ENCODE assay signal across 37 cellular contexts in genomic region chr12:88842314-88842713, GRCh38.
DNase-seq lines count a peak whose midpoint lies in the region; ATAC-seq, FAIRE-seq and TF ChIP-seq lines count a peak whose summit lies in the region.
"Had no signal": no experiment of that assay in that cellular context is flagged by ENCODE, and none has a peak within 500 bp of the region (broad histone marks: within the 10 kb centered on the region; RNA-seq: fewer than 3 reads in every experiment).

No MANE protein-coding gene starts in this region.

- no peak overlapping the region for H2BK15ac ChIP-seq in H1 (ENCODE audit: low read length)

- TF ChIP-seq EP300 in HepG2 (IDR thresholded peaks at IDR 0.05; ENCODE audit: low read depth in 2 of 2, low read length in 2 of 2) (no peak), HepG2 (CRISPR knock-in tag; IDR thresholded peaks at IDR 0.05; ENCODE audit: borderline replicate concordance) (no peak), H1 (IDR thresholded peaks at IDR 0.05; ENCODE audit: borderline replicate concordance in 1 of 2, low read depth in 2 of 2, low read length in 2 of 2) (no peak)

- H3K36me3 ChIP-seq in HepG2 (replicated peaks in 1 of 2; ENCODE audit: control insufficient read depth in 1 of 2, insufficient read depth in 2 of 2, low read length in 2 of 2): no peaks in the 10 kb centered on the region
- no peaks in the 10 kb centered on the region for H3K36me3 ChIP-seq in right lobe of liver
- H3K36me3 ChIP-seq in HEK293 (ENCODE audit: control insufficient read depth in 2 of 2, insufficient read depth in 1 of 2, low read length in 2 of 2): no peaks in the 10 kb centered on the region
- no peaks in the 10 kb centered on the region for H3K36me3 ChIP-seq in H1 (ENCODE audit: control insufficient read depth in 2 of 4, insufficient read depth in 4 of 4, low read length in 3 of 4)
- H3K36me3 ChIP-seq: BE2C; BLaER1; BLaER1 treated with 17β-estradiol and CSF1 and Interleukin-3, amounts not matched to agents 10 nM and 100 nM had no signal

- H3K4me3 Mint-ChIP-seq in neural crest cell (no peak overlapping the region), nephron progenitor cell (no peak overlapping the region)
- H3K4me3 Mint-ChIP-seq: B cell; CD14-positive monocyte; CD4-positive, alpha-beta memory T cell; CD4-positive, alpha-beta T cell; CD4-positive, CD25-positive, alpha-beta regulatory T cell; CD8-positive, alpha-beta memory T cell; CD8-positive, alpha-beta T cell had no signal

- POLR2A ChIA-PET in HepG2 (lab: Yijun Ruan, JAX): no interaction called here
- POLR2A ChIA-PET in HEK293 (lab: Yijun Ruan, JAX): no interaction called here
- POLR2A ChIA-PET in H1 (lab: Charles Lee; ENCODE audit: partially characterized antibody): no interaction called here

- H3K14ac ChIP-seq in H1 (ENCODE audit: insufficient read length): no peak overlapping the region

- H2AK5ac ChIP-seq in H1 (ENCODE audit: low read depth, low read length): peak overlapping the region; percentile 75; the same call in 1 of the 2 replicates

- peaks cover 7% of the 10 kb centered on the region for H3K36me3 Mint-ChIP-seq in neural crest cell (ENCODE audit: low read depth)
- peaks cover 16% of the 10 kb centered on the region for H3K36me3 Mint-ChIP-seq in nephron progenitor cell (ENCODE audit: low read depth)
- H3K36me3 Mint-ChIP-seq: CD14-positive monocyte; CD4-positive, alpha-beta memory T cell; CD4-positive, CD25-positive, alpha-beta regulatory T cell; CD8-positive, alpha-beta memory T cell; CD8-positive, alpha-beta T cell had no signal

- ATAC-seq in HepG2 (no peak), right lobe of liver (no peak), foreskin keratinocyte (no peak)
- ATAC-seq: A549; CD8-positive, alpha-beta T cell had no signal

- H3K27ac ChIP-seq in HepG2 (ENCODE audit: extremely low read length, insufficient read depth, low read length) (no peak overlapping the region), right lobe of liver (no peak overlapping the region), HEK293 (ENCODE audit: extremely low read depth, low read depth, low read length) (no peak overlapping the region), H1 (ENCODE audit: low read depth, low read length) (no peak overlapping the region), foreskin keratinocyte (no peak overlapping the region)
- H3K27ac ChIP-seq: 22Rv1; A549; BLaER1; BLaER1 treated with 17β-estradiol and CSF1 and Interleukin-3, amounts not matched to agents 10 nM and 100 nM; C4-2B had no signal

- H3K4me1 Mint-ChIP-seq in neural crest cell (no peaks in the 10 kb centered on the region), nephron progenitor cell (peaks cover 5% of the 10 kb centered on the region)
- H3K4me1 Mint-ChIP-seq: B cell; CD14-positive monocyte; CD4-positive, alpha-beta memory T cell; CD4-positive, CD25-positive, alpha-beta regulatory T cell; CD8-positive, alpha-beta memory T cell had no signal

- no peak overlapping the region for H4K91ac ChIP-seq in H1 (replicated peaks; ENCODE audit: insufficient read length, low read length)

- H3K79me2 ChIP-seq in HepG2 (ENCODE audit: insufficient read depth, low read length): no peaks in the 10 kb centered on the region
- H3K79me2 ChIP-seq in H1 (ENCODE audit: control insufficient read depth in 1 of 2, insufficient read depth in 2 of 2, low read length in 2 of 2): no peaks in the 10 kb centered on the region

- H3K9me3 Mint-ChIP-seq in neural crest cell: peaks cover 19% of the 10 kb centered on the region
- H3K9me3 Mint-ChIP-seq in nephron progenitor cell: peaks cover 24% of the 10 kb centered on the region

- H3K23me2 ChIP-seq in H1 (ENCODE audit: low read depth, low read length): no peaks in the 10 kb centered on the region

- no peak overlapping the region for H3K4me2 ChIP-seq in HepG2 (ENCODE audit: low read depth, low read length)
- no peak overlapping the region for H3K4me2 ChIP-seq in H1 (ENCODE audit: insufficient read depth in 1 of 2, low read depth in 2 of 2, low read length in 2 of 2)
- H3K4me2 ChIP-seq: A549; BLaER1; BLaER1 treated with 17β-estradiol and CSF1 and Interleukin-3, amounts not matched to agents 10 nM and 100 nM had no signal

- no peak overlapping the region for H2BK12ac ChIP-seq in H1 (ENCODE audit: low read depth, low read length)

- no peak overlapping the region for H2BK120ac ChIP-seq in H1 (replicated peaks; ENCODE audit: low read depth, low read length)

- intact Hi-C loops in HepG2 (cut with micrococcal nuclease; ENCODE audit: unreplicated experiment) (no loop called here), right lobe of liver (cut with DNase I) (no loop called here)

- DNase-seq in HepG2 (ENCODE audit: low spot score) (no peak), right lobe of liver (no peak), H1 (ENCODE audit: low read depth in 1 of 2, low spot score in 2 of 2) (no peak), neural crest cell (ENCODE audit: low read depth, low spot score) (no peak), foreskin keratinocyte (no peak), nephron progenitor cell (no peak)
- no peak for DNase-seq in activated CD4-positive, CD25-positive, alpha-beta regulatory T cell treated with anti-CD3 and anti-CD28 coated beads, Interleukin-2, amount 50 U/mL, for 72 hours
- DNase-seq: 8988T; ACHN; AML-193; BE2C; C1 segment of cervical spinal cord; Caco-2; Calu3; CD4-positive, alpha-beta memory T cell; CD4-positive, alpha-beta T cell; CD4-positive, CD25-positive, alpha-beta regulatory T cell; CD8-positive, alpha-beta memory T cell; CD8-positive, alpha-beta T cell; COR-L47; DMS 273 treated with DMSO at 0.1 percent for 48 hours; DMS153; DMS53; DMS79; DMS79 treated with DMSO at 0.1 percent for 48 hours; DND-41; EL had no signal

- no peak overlapping the region for H4K5ac ChIP-seq in H1 (ENCODE audit: insufficient read length, low read depth, low read length)

- no peak overlapping the region for H4K8ac ChIP-seq in H1 (ENCODE audit: extremely low read depth, insufficient read depth, low read length)

- CTCF ChIA-PET in HepG2 (lab: Yijun Ruan, JAX; ENCODE audit: low intra/inter-chr PET ratio, low total read pairs): no interaction called here
- CTCF ChIA-PET in HEK293 (lab: Yijun Ruan, JAX): no interaction called here
- CTCF ChIA-PET in H1 (lab: Charles Lee; ENCODE audit: partially characterized antibody): no interaction called here

- no peak overlapping the region for H3K18ac ChIP-seq in H1 (ENCODE audit: extremely low read depth, low read length)

- FAIRE-seq in HepG2 (lab: Jason Lieb, UNC): no peak
- FAIRE-seq in H1 (lab: Jason Lieb, UNC): no peak
- FAIRE-seq: A204.1, A549, D721Med had no signal

- H3K4me1 ChIP-seq in HepG2 (ENCODE audit: insufficient read depth, low read length) (no peaks in the 10 kb centered on the region), right lobe of liver (no peaks in the 10 kb centered on the region), HEK293 (ENCODE audit: control insufficient read depth, insufficient read depth, low read length) (no peaks in the 10 kb centered on the region), H1 (replicated peaks in 1 of 4; ENCODE audit: control insufficient read depth in 3 of 4, insufficient read depth in 4 of 4, low read length in 3 of 4) (no peaks in the 10 kb centered on the region), foreskin keratinocyte (no peaks in the 10 kb centered on the region)
- H3K4me1 ChIP-seq: A549; BE2C; BLaER1; BLaER1 treated with 17β-estradiol and CSF1 and Interleukin-3, amounts not matched to agents 10 nM and 100 nM; Caco-2 had no signal

- TF ChIP-seq RAD21 in HepG2 (CRISPR knock-in tag; IDR thresholded peaks at IDR 0.05) (no peak), H1 (IDR thresholded peaks at IDR 0.05 in 1 of 2, conservative IDR thresholded peaks at IDR 0.05 in 1 of 2; ENCODE audit: low read depth in 2 of 2, low read length in 2 of 2) (no peak)

- TF ChIP-seq POLR2A in HepG2 (IDR thresholded peaks at IDR 0.05; ENCODE audit: insufficient read depth in 1 of 2, low read depth in 2 of 2, low read length in 2 of 2) (no peak), right lobe of liver (IDR thresholded peaks at IDR 0.05) (no peak), H1 (IDR thresholded peaks at IDR 0.05; ENCODE audit: control extremely low read depth in 1 of 2, low read depth in 2 of 2, low read length in 2 of 2) (no peak)

- H3K4me3 ChIP-seq in HepG2 (replicated peaks in 1 of 3; ENCODE audit: insufficient read depth in 1 of 3, low read depth in 2 of 3, low read length in 3 of 3) (no peak overlapping the region), right lobe of liver (no peak overlapping the region), HEK293 (ENCODE audit: low read depth, low read length) (no peak overlapping the region), H1 (ENCODE audit: extremely low read depth in 1 of 4, insufficient read depth in 2 of 4, low read depth in 3 of 4, low read length in 4 of 4) (no peak overlapping the region)
- H3K4me3 ChIP-seq: A549; BLaER1; BLaER1 treated with 17β-estradiol and CSF1 and Interleukin-3, amounts not matched to agents 10 nM and 100 nM had no signal

- peak overlapping the region; percentile 13 for H3K27ac Mint-ChIP-seq in neural crest cell (ENCODE audit: unreplicated experiment)
- no peak overlapping the region for H3K27ac Mint-ChIP-seq in nephron progenitor cell
- H3K27ac Mint-ChIP-seq: B cell; CD14-positive monocyte; CD4-positive, alpha-beta memory T cell; CD4-positive, alpha-beta T cell; CD4-positive, CD25-positive, alpha-beta regulatory T cell; CD8-positive, alpha-beta memory T cell; CD8-positive, alpha-beta T cell had no signal

- 9% methylated on average over 3 of the region's 3 CpGs for WGBS in HepG2 (ENCODE audit: low lambda C conversion rate)
- 64% methylated on average over 3 of the region's 3 CpGs for WGBS in right lobe of liver (ENCODE audit: insufficient coverage, low coverage, low lambda C conversion rate, missing lambda C conversion rate)
- 90% methylated on average over 3 of the region's 3 CpGs; no CpG with 5 or more reads in 1 of the 2 experiments for WGBS in H1 (ENCODE audit: extremely low coverage in 1 of 2, insufficient coverage in 1 of 2, insufficient read length in 1 of 2, insufficient replicate concordance in 2 of 2, low coverage in 1 of 2, low lambda C conversion rate in 2 of 2, missing lambda C conversion rate in 1 of 2), 2 experiments

- no peak for TF ChIP-seq CTCF in HepG2 (CRISPR knock-in tag; IDR thresholded peaks at IDR 0.05)
- no peak for TF ChIP-seq CTCF in right lobe of liver (IDR thresholded peaks at IDR 0.05)
- TF ChIP-seq CTCF in HEK293 (tag by site-specific recombination; IDR thresholded peaks at IDR 0.05): no peak
- TF ChIP-seq CTCF in H1 (IDR thresholded peaks at IDR 0.05; ENCODE audit: control extremely low read depth in 1 of 3, insufficient read depth in 1 of 3, low read depth in 1 of 3, low read length in 3 of 3): no peak
- TF ChIP-seq CTCF in neural crest cell (conservative IDR thresholded peaks at IDR 0.05): no peak
- no peak for TF ChIP-seq CTCF in foreskin keratinocyte (conservative IDR thresholded peaks at IDR 0.05)
- TF ChIP-seq CTCF in nephron progenitor cell (IDR thresholded peaks at IDR 0.05): no peak

- no peak overlapping the region for H3K23ac ChIP-seq in H1 (ENCODE audit: insufficient read length)

- H3K4ac ChIP-seq in H1 (replicated peaks; ENCODE audit: insufficient read length, low read depth, low read length): no peak overlapping the region

- H3K9ac ChIP-seq in HepG2 (ENCODE audit: insufficient read depth, low read depth, low read length) (no peak overlapping the region), H1 (replicated peaks in 1 of 4; ENCODE audit: extremely low read depth in 1 of 4, low read depth in 3 of 4, low read length in 3 of 4) (no peak overlapping the region)
- H3K9ac ChIP-seq: BLaER1; BLaER1 treated with 17β-estradiol and CSF1 and Interleukin-3, amounts not matched to agents 10 nM and 100 nM had no signal

- peaks cover 29% of the 10 kb centered on the region; the same call in 1 of the 2 replicates for H3K9me3 ChIP-seq in HepG2 (ENCODE audit: low read length)
- H3K9me3 ChIP-seq in right lobe of liver: no peaks in the 10 kb centered on the region
- no peaks in the 10 kb centered on the region for H3K9me3 ChIP-seq in HEK293 (ENCODE audit: control insufficient read depth, insufficient read depth, low read depth, low read length)
- H3K9me3 ChIP-seq in H1 (ENCODE audit: insufficient read depth in 2 of 2, low read depth in 1 of 2, low read length in 1 of 2): peaks cover 4 to 10% of the 10 kb centered on the region in 2 experiments; a peak in 2 of 4 replicates
- H3K9me3 ChIP-seq: BE2C had no signal

- no TSS peak for BruUV-seq in HepG2 (replicated peaks; lab: Mats Ljungman, UMichigan)

- no peaks in the 10 kb centered on the region for H3K27me3 ChIP-seq in HepG2 (ENCODE audit: control insufficient read depth in 1 of 2, insufficient read depth in 2 of 2, low read length in 2 of 2)
- H3K27me3 ChIP-seq in right lobe of liver: no peaks in the 10 kb centered on the region
- no peaks in the 10 kb centered on the region for H3K27me3 ChIP-seq in H1 (replicated peaks in 1 of 4; ENCODE audit: control insufficient read depth in 3 of 4, extremely low read depth in 1 of 4, insufficient read depth in 3 of 4, low read length in 3 of 4)
- no peaks in the 10 kb centered on the region for H3K27me3 ChIP-seq in foreskin keratinocyte
- H3K27me3 ChIP-seq: BE2C; BLaER1; BLaER1 treated with 17β-estradiol and CSF1 and Interleukin-3, amounts not matched to agents 10 nM and 100 nM had no signal

- no peak overlapping the region for H2AFZ ChIP-seq in HepG2 (ENCODE audit: low read length)
- no peak overlapping the region for H2AFZ ChIP-seq in H1 (ENCODE audit: low read length)

- no peak overlapping the region for H2BK20ac ChIP-seq in H1 (ENCODE audit: low read length)

- in situ Hi-C loops in HepG2 (cut with HindIII; ENCODE audit: extremely low pct_ligation_motif_present, low pct_unique_long_range_greater_than_20kb): no loop called here

- no peak overlapping the region for H2BK5ac ChIP-seq in H1 (ENCODE audit: low read depth, low read length)

- H3K56ac ChIP-seq in H1 (replicated peaks; ENCODE audit: insufficient read length, low read depth, low read length): no peak overlapping the region

- H3K79me1 ChIP-seq in H1 (ENCODE audit: low read depth, low read length): no peaks in the 10 kb centered on the region

- H3K27me3 Mint-ChIP-seq in neural crest cell (ENCODE audit: low read depth) (no peaks in the 10 kb centered on the region), nephron progenitor cell (ENCODE audit: low read depth, poor library complexity) (no peaks in the 10 kb centered on the region)
- H3K27me3 Mint-ChIP-seq: B cell; CD4-positive, alpha-beta memory T cell; CD4-positive, alpha-beta T cell; CD8-positive, alpha-beta memory T cell had no signal

- H4K20me1 ChIP-seq in HepG2 (ENCODE audit: insufficient read depth, low read length) (no peaks in the 10 kb centered on the region), H1 (replicated peaks in 1 of 2; ENCODE audit: control insufficient read depth in 1 of 2, insufficient read depth in 2 of 2, low read length in 2 of 2) (no peaks in the 10 kb centered on the region)
- H4K20me1 ChIP-seq: BLaER1; BLaER1 treated with 17β-estradiol and CSF1 and Interleukin-3, amounts not matched to agents 10 nM and 100 nM had no signal

Comparison
In these comparisons a context has a peak if more than half of its experiments do, and no peak if none do; other contexts are left out.
1. Of the 63 proteins assayed by ChIP-seq in both HepG2 and HEK293: peak only in HepG2: none; only in HEK293: ATF2; in both: none; in neither: 62.